In genomic region chr3:157347577-157348303, GRCh38 we compare ENCODE assay signal across 1 cellular context.
A peak's percentile ranks its signal among the peaks of the same experiment; 100 is the strongest.
TF ChIP-seq lines count a peak whose summit lies in the region.

No MANE protein-coding gene starts in this region.

TF ChIP-seq in K562, 482 proteins besides CTCF, POLR2A, EP300 and RAD21 (continued from another document):
- TF ChIP-seq, protein P1, sequence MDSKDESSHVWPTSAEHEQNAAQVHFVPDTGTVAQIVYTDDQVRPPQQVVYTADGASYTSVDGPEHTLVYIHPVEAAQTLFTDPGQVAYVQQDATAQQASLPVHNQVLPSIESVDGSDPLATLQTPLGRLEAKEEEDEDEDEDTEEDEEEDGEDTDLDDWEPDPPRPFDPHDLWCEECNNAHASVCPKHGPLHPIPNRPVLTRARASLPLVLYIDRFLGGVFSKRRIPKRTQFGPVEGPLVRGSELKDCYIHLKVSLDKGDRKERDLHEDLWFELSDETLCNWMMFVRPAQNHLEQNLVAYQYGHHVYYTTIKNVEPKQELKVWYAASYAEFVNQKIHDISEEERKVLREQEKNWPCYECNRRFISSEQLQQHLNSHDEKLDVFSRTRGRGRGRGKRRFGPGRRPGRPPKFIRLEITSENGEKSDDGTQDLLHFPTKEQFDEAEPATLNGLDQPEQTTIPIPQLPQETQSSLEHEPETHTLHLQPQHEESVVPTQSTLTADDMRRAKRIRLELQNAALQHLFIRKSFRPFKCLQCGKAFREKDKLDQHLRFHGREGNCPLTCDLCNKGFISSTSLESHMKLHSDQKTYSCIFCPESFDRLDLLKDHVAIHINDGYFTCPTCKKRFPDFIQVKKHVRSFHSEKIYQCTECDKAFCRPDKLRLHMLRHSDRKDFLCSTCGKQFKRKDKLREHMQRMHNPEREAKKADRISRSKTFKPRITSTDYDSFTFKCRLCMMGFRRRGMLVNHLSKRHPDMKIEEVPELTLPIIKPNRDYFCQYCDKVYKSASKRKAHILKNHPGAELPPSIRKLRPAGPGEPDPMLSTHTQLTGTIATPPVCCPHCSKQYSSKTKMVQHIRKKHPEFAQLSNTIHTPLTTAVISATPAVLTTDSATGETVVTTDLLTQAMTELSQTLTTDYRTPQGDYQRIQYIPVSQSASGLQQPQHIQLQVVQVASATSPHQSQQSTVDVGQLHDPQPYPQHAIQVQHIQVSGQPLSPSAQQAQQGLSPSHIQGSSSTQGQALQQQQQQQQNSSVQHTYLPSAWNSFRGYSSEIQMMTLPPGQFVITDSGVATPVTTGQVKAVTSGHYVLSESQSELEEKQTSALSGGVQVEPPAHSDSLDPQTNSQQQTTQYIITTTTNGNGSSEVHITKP (IDR thresholded peaks at IDR 0.05; ENCODE audit: partially characterized antibody), result peak; percentile 76
- TF ChIP-seq ELK1 (CRISPR knock-in tag; IDR thresholded peaks at IDR 0.05) (no peak), SMC3 (conservative IDR thresholded peaks at IDR 0.05; ENCODE audit: insufficient read depth, low read depth, low read length) (peak; percentile 44; the same call in 1 of the 2 replicates), CTBP1 (IDR thresholded peaks at IDR 0.05; ENCODE audit: borderline replicate concordance) (peak; percentile 12; the same call in 1 of the 2 replicates), KLF16 (IDR thresholded peaks at IDR 0.05) (0 out of 2 replicates have a peak, but pooled peaks have one; percentile 33)
- TF ChIP-seq, protein P2, sequence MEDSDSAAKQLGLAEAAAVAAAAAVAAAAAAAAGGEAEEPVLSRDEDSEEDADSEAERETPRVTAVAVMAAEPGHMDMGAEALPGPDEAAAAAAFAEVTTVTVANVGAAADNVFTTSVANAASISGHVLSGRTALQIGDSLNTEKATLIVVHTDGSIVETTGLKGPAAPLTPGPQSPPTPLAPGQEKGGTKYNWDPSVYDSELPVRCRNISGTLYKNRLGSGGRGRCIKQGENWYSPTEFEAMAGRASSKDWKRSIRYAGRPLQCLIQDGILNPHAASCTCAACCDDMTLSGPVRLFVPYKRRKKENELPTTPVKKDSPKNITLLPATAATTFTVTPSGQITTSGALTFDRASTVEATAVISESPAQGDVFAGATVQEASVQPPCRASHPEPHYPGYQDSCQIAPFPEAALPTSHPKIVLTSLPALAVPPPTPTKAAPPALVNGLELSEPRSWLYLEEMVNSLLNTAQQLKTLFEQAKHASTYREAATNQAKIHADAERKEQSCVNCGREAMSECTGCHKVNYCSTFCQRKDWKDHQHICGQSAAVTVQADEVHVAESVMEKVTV (CRISPR knock-in tag; IDR thresholded peaks at IDR 0.05), result peak; percentile 16; the same call in 1 of the 2 replicates
TF ChIP-seq in K562: peak in this region for 9.
